ENCODE assay signal across 21 cellular contexts in genomic region chr20:50708845-50709555, GRCh38. TPM values are rescaled to one million over a fixed set of nuclear protein-coding genes. Genes with fewer than 3 reads are reported as not detected.
A peak's percentile ranks its signal among the peaks of the same experiment; 100 is the strongest.
DNase-seq lines count a peak whose midpoint lies in the region; ATAC-seq, FAIRE-seq and TF ChIP-seq lines count a peak whose summit lies in the region.
"Had no signal": no experiment of that assay in that cellular context is flagged by ENCODE, and none has a peak within 500 bp of the region (broad histone marks: within the 10 kb centered on the region; RNA-seq: fewer than 3 reads in every experiment).

No MANE protein-coding gene starts in this region.

- H3K27ac ChIP-seq in right atrium auricular region (no peak overlapping the region), K562 (ENCODE audit: extremely low read depth, low read depth, low read length) (no peak overlapping the region), stomach (peak overlapping the region in 3 of 5 donors; percentile 0 to 62 (median 61))
- H3K27ac ChIP-seq: RWPE1, SJSA1 had no signal

- H4K20me1 ChIP-seq in K562 (replicated peaks; ENCODE audit: control insufficient read depth, insufficient read depth, low read length), result no peaks in the 10 kb centered on the region

- in situ Hi-C loops in K562 (cut with MboI), result no loop called here

- CTCF ChIA-PET in K562 (lab: Yijun Ruan, JAX; ENCODE audit: low intra/inter-chr PET ratio), result no interaction called here

- TF ChIP-seq RAD21 in K562 (CRISPR knock-in tag; conservative IDR thresholded peaks at IDR 0.05 in 1 of 2, IDR thresholded peaks at IDR 0.05 in 1 of 2), result no peak

- H3K4me3 ChIP-seq in right atrium auricular region (no peak overlapping the region), K562 (no peak overlapping the region), stomach (no peak overlapping the region)
- H3K4me3 ChIP-seq: SJSA1 had no signal

- TF ChIP-seq EP300 in K562 (IDR thresholded peaks at IDR 0.05; ENCODE audit: low read length) (no peak), stomach (IDR thresholded peaks at IDR 0.05) (no peak)

- DNase-seq in Right ventricle myocardium superior, result peak; percentile 10
- no peak for DNase-seq in right atrium auricular region (ENCODE audit: low spot score)
- peak; percentile 75 for DNase-seq in NCI-H226
- DNase-seq in K562 (ENCODE audit: extremely low read depth in 1 of 4, low spot score in 3 of 4), result no peak
- peak; percentile 74 for DNase-seq in stomach
- no peak for DNase-seq in SW 1271 (lab: John Stamatoyannopoulos, UW)
- DNase-seq: C1 segment of cervical spinal cord, DMS 273 treated with DMSO at 0.1 percent for 48 hours, GDM1, KG1, NCI-H187, NCI-H524, NCI-H82, OCI-M1, T-helper 2 cell had no signal

- no peak for TF ChIP-seq CTCF in right atrium auricular region (IDR thresholded peaks at IDR 0.05)
- TF ChIP-seq CTCF in K562 (IDR thresholded peaks at IDR 0.05 in 2 of 3, conservative IDR thresholded peaks at IDR 0.05 in 1 of 3; ENCODE audit: insufficient read depth in 2 of 3, low read depth in 1 of 3, low read length in 3 of 3), result no peak
- no peak for TF ChIP-seq CTCF in stomach (IDR thresholded peaks at IDR 0.05)

- ATAC-seq in Right ventricle myocardium superior (ENCODE audit: poor library complexity) (no peak), K562 (no peak), GM21619 (IDR thresholded peaks at IDR 0.05; ENCODE audit: unreplicated experiment) (no peak), HG02885 (IDR thresholded peaks at IDR 0.05; ENCODE audit: poor library complexity, unreplicated experiment) (no peak)

- no peak overlapping the region; a peak in 1 of 4 replicates for H3K9ac ChIP-seq in K562 (ENCODE audit: insufficient read depth in 1 of 2, low read depth in 2 of 2, low read length in 2 of 2)

- no TSS peak for BruUV-seq in K562 (replicated peaks; lab: Mats Ljungman, UMichigan)

- H3K79me2 ChIP-seq in K562 (ENCODE audit: control insufficient read depth, insufficient read depth, low read length), result no peaks in the 10 kb centered on the region

- intact Hi-C loops in Right ventricle myocardium superior (cut with DNase I) (no loop called here), K562 (cut with micrococcal nuclease) (no loop called here), stomach (cut with DNase I; ENCODE audit: low total_unique reads) (no loop called here)

- H3K9me1 ChIP-seq in K562 (ENCODE audit: control insufficient read depth, insufficient read depth, low read length), result no peaks in the 10 kb centered on the region

- no peak for TF ChIP-seq POLR2A in K562 (conservative IDR thresholded peaks at IDR 0.05)
- no peak for TF ChIP-seq POLR2A in stomach (IDR thresholded peaks at IDR 0.05)

- H2AFZ ChIP-seq in K562 (ENCODE audit: low read depth, low read length), result no peak overlapping the region; the same call in 1 of the 2 replicates

- no peaks in the 10 kb centered on the region for H3K36me3 ChIP-seq in right atrium auricular region
- no peaks in the 10 kb centered on the region for H3K36me3 ChIP-seq in K562 (ENCODE audit: control insufficient read depth, insufficient read depth, low read length)
- no peaks in the 10 kb centered on the region for H3K36me3 ChIP-seq in stomach
- H3K36me3 ChIP-seq: SJSA1 had no signal

- H3K4me1 ChIP-seq in right atrium auricular region, result peaks cover 0 to 8% of the 10 kb centered on the region in 2 donors
- peaks cover 22% of the 10 kb centered on the region in 2 experiments for H3K4me1 ChIP-seq in K562 (replicated peaks in 1 of 2; ENCODE audit: control insufficient read depth in 2 of 2, insufficient read depth in 2 of 2, low read length in 2 of 2)
- peaks cover 7 to 45% (median 32%) of the 10 kb centered on the region in 4 donors for H3K4me1 ChIP-seq in stomach

- 55% methylated on average over 8 of the region's 8 CpGs for WGBS in K562 (ENCODE audit: insufficient coverage, low coverage, missing lambda C conversion rate)
- WGBS in stomach, 5 donors, result 31 to 59% (median 42%) methylated on average over 8 of the region's 8 CpGs

- FAIRE-seq in K562 (lab: Jason Lieb, UNC), result no peak
- FAIRE-seq: GM19239, H1 had no signal

- POLR2A ChIA-PET in K562 (lab: Yijun Ruan, JAX), result interaction anchor here (0.6 to 0.7 kb wide), 2 partner anchors 8 to 47 kb away, joined by 3 read pairs; no protein-coding TSS in a partner anchor

- H3K27me3 ChIP-seq in right atrium auricular region (no peaks in the 10 kb centered on the region), K562 (ENCODE audit: control insufficient read depth in 2 of 2, insufficient read depth in 2 of 2, low read length in 2 of 2) (no peaks in the 10 kb centered on the region), stomach (no peaks in the 10 kb centered on the region)
- H3K27me3 ChIP-seq: SJSA1 had no signal

- H3K4me2 ChIP-seq in K562 (ENCODE audit: insufficient read depth, low read length), result no peak overlapping the region

- H3K9me3 ChIP-seq in right atrium auricular region (no peaks in the 10 kb centered on the region), K562 (replicated peaks; ENCODE audit: control insufficient read depth, insufficient read depth, low read depth, low read length) (no peaks in the 10 kb centered on the region), stomach (no peaks in the 10 kb centered on the region)
- H3K9me3 ChIP-seq: SJSA1 had no signal

TF ChIP-seq in K562, 482 proteins besides CTCF, POLR2A, EP300 and RAD21 (continues in another document):
- TF ChIP-seq, protein P1, sequence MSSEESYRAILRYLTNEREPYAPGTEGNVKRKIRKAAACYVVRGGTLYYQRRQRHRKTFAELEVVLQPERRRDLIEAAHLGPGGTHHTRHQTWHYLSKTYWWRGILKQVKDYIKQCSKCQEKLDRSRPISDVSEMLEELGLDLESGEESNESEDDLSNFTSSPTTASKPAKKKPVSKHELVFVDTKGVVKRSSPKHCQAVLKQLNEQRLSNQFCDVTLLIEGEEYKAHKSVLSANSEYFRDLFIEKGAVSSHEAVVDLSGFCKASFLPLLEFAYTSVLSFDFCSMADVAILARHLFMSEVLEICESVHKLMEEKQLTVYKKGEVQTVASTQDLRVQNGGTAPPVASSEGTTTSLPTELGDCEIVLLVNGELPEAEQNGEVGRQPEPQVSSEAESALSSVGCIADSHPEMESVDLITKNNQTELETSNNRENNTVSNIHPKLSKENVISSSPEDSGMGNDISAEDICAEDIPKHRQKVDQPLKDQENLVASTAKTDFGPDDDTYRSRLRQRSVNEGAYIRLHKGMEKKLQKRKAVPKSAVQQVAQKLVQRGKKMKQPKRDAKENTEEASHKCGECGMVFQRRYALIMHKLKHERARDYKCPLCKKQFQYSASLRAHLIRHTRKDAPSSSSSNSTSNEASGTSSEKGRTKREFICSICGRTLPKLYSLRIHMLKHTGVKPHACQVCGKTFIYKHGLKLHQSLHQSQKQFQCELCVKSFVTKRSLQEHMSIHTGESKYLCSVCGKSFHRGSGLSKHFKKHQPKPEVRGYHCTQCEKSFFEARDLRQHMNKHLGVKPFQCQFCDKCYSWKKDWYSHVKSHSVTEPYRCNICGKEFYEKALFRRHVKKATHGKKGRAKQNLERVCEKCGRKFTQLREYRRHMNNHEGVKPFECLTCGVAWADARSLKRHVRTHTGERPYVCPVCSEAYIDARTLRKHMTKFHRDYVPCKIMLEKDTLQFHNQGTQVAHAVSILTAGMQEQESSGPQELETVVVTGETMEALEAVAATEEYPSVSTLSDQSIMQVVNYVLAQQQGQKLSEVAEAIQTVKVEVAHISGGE (CRISPR knock-in tag; IDR thresholded peaks at IDR 0.05), result peak in 1 of 3 experiments; percentile 93; a peak in 2 of 6 replicates

RNA-seq across cellular contexts. Expression of gene RIPOR3, which starts 17.7 kb away (rescaled TPM):
- total RNA-seq in Right ventricle myocardium superior, result 8.1 TPM
- total RNA-seq in right atrium auricular region, result 1 to 10 TPM; 2.9 to 4.7 TPM
- 220 and 451 TPM in 2 replicates for total RNA-seq in K562 (2011; cell fraction: chromatin; rRNA removed; ENCODE audit: low replicate concordance)
- 258 and 278 TPM in 2 replicates for total RNA-seq in K562 (2011; cell fraction: nucleolus; rRNA removed)
- total RNA-seq in K562 (2011; cell fraction: nucleoplasm; rRNA removed), result 187 and 217 TPM in 2 replicates
- 22.3 and 28.3 TPM in 2 replicates for total RNA-seq in K562 (2014; rRNA removed)
- total RNA-seq in K562 (2014; rRNA removed; fragmentation: Illumina TruSeq; extraction: Trizol), result 9.2 and 15.5 TPM in 2 replicates
- 12.8 and 13.3 TPM in 2 replicates for total RNA-seq in K562 (2015; rRNA removed; fragmentation: Illumina TruSeq; extraction: Trizol)
- total RNA-seq in K562 (2021), result 43.3 and 46.1 TPM in 2 replicates
- polyA plus RNA-seq in K562 (2011; rRNA removed), result 48.8 and 65.1 TPM in 2 replicates
- polyA plus RNA-seq in K562 (2011; cell fraction: cytosol; rRNA removed), result 23.4 and 24.4 TPM in 2 replicates
- polyA plus RNA-seq in K562 (2011; cell fraction: nucleus; rRNA removed), result 468 and 642 TPM in 2 replicates
- 23.3 and 29.2 TPM in 2 replicates for polyA plus RNA-seq in K562 (2012)
- 21.4 and 23.4 TPM in 2 replicates for polyA plus RNA-seq in K562 (2014; fragmentation: Illumina TruSeq; extraction: Trizol)
- polyA plus RNA-seq in K562 (2014; fragmentation: Nextera tagmentation; extraction: Ambion mirVana), result 1 to 10 TPM; 3.3 to 3.8 TPM
- polyA plus RNA-seq in K562 (2014; rRNA removed), result 62.7 and 66.4 TPM in 2 replicates
- 12.5 and 15.4 TPM in 2 replicates for polyA minus RNA-seq in K562 (2011; rRNA and poly(A)+ RNA removed)
- 15.8 and 20.2 TPM in 2 replicates for polyA minus RNA-seq in K562 (2011; cell fraction: cytosol; rRNA and poly(A)+ RNA removed)
- polyA minus RNA-seq in K562 (2011; cell fraction: nucleus; rRNA and poly(A)+ RNA removed), result 65.3 and 73.8 TPM in 2 replicates
- total RNA-seq in stomach, result 10 to 100 TPM in 3 of 5 donors, 1 to 10 TPM in 2; 8.1 to 61.1 (median 13.4) TPM
- polyA plus RNA-seq in stomach, result 1 to 10 TPM; 4.4 to 5.9 (median 5.8) TPM

RNA-seq across cellular contexts. Expression of gene PARD6B, which starts 22.4 kb away (rescaled TPM):
- total RNA-seq in Right ventricle myocardium superior, result 4.7 TPM
- 1 to 10 TPM; 4.4 to 5.9 TPM for total RNA-seq in right atrium auricular region
- 9.8 and 24.9 TPM in 2 replicates for total RNA-seq in K562 (2011; cell fraction: chromatin; rRNA removed; ENCODE audit: low replicate concordance)
- total RNA-seq in K562 (2011; cell fraction: nucleolus; rRNA removed), result 5.3 and 6.2 TPM in 2 replicates
- total RNA-seq in K562 (2011; cell fraction: nucleoplasm; rRNA removed), result 12.7 and 15.3 TPM in 2 replicates
- 5.5 and 5.9 TPM in 2 replicates for total RNA-seq in K562 (2014; rRNA removed)
- total RNA-seq in K562 (2014; rRNA removed; fragmentation: Illumina TruSeq; extraction: Trizol), result 10.4 and 12.7 TPM in 2 replicates
- total RNA-seq in K562 (2015; rRNA removed; fragmentation: Illumina TruSeq; extraction: Trizol), result 9.0 and 9.8 TPM in 2 replicates
- 12.0 and 12.3 TPM in 2 replicates for total RNA-seq in K562 (2021)
- polyA plus RNA-seq in K562 (2011; rRNA removed), result 4.5 and 5.3 TPM in 2 replicates
- 1.5 and 2.7 TPM in 2 replicates for polyA plus RNA-seq in K562 (2011; cell fraction: cytosol; rRNA removed)
- polyA plus RNA-seq in K562 (2011; cell fraction: nucleus; rRNA removed), result 1.9 and 2.6 TPM in 2 replicates
- polyA plus RNA-seq in K562 (2012), result 0.96 and 1.2 TPM in 2 replicates
- polyA plus RNA-seq in K562 (2014; fragmentation: Illumina TruSeq; extraction: Trizol), result 1.7 and 2.5 TPM in 2 replicates
- 1 to 10 TPM; 2.7 to 7.4 TPM for polyA plus RNA-seq in K562 (2014; fragmentation: Nextera tagmentation; extraction: Ambion mirVana)
- 2.5 and 2.6 TPM in 2 replicates for polyA plus RNA-seq in K562 (2014; rRNA removed)
- polyA minus RNA-seq in K562 (2011; rRNA and poly(A)+ RNA removed), result 10.1 and 10.3 TPM in 2 replicates
- 5.6 and 5.7 TPM in 2 replicates for polyA minus RNA-seq in K562 (2011; cell fraction: cytosol; rRNA and poly(A)+ RNA removed)
- polyA minus RNA-seq in K562 (2011; cell fraction: nucleus; rRNA and poly(A)+ RNA removed), result 2.2 and 3.1 TPM in 2 replicates
- 10 to 100 TPM in 4 of 5 donors, 1 to 10 TPM in 1; 5.4 to 69.5 (median 22.6) TPM for total RNA-seq in stomach
- 1 to 10 TPM; 3.2 to 6.0 (median 3.7) TPM for polyA plus RNA-seq in stomach

Comparison
In these comparisons a context has a peak if more than half of its experiments do, and no peak if none do; other contexts are left out.
1. DNase-seq: peak in Right ventricle myocardium superior (single experiment), NCI-H226 (single experiment) and stomach (single experiment); none in right atrium auricular region (single experiment), K562 (0 of 4) and SW 1271 (0 of 2).
2. H3K27ac ChIP-seq: peak in stomach (3 of 5); none in right atrium auricular region (0 of 2) and K562 (single experiment).